Comparison of ENCODE assay signal across 1 cellular context in genomic region chr17:16428098-16428882, GRCh38.
TF ChIP-seq lines count a peak whose summit lies in the region.

No MANE protein-coding gene starts in this region.

TF ChIP-seq in H1, 55 proteins besides CTCF, POLR2A, EP300 and RAD21 (continued from another document):
- TF ChIP-seq E2F6 (IDR thresholded peaks at IDR 0.05): peak; percentile 64; the same call in 1 of the 2 replicates
- no peak for TF ChIP-seq KDM1A (IDR thresholded peaks at IDR 0.05; ENCODE audit: borderline replicate concordance, low read length)
- TF ChIP-seq, protein P1, sequence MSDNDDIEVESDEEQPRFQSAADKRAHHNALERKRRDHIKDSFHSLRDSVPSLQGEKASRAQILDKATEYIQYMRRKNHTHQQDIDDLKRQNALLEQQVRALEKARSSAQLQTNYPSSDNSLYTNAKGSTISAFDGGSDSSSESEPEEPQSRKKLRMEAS (IDR thresholded peaks at IDR 0.05): peak; percentile 88
- no peak for TF ChIP-seq KDM4A (IDR thresholded peaks at IDR 0.05; ENCODE audit: low read depth, low read length, severe bottlenecking)
- TF ChIP-seq SIN3A (conservative IDR thresholded peaks at IDR 0.05 in 1 of 2, IDR thresholded peaks at IDR 0.05 in 1 of 2; ENCODE audit: low read depth in 1 of 2, low read length in 2 of 2): no peak
- no peak for TF ChIP-seq SP1 (IDR thresholded peaks at IDR 0.05; ENCODE audit: low read depth, low read length)
- no peak for TF ChIP-seq HDAC6 (IDR thresholded peaks at IDR 0.05; ENCODE audit: low read depth, low read length)
- TF ChIP-seq MAFK (IDR thresholded peaks at IDR 0.05; ENCODE audit: low read depth, low read length): peak; percentile 56; the same call in 1 of the 2 replicates
- TF ChIP-seq SP2 (IDR thresholded peaks at IDR 0.05; ENCODE audit: low read length): no peak
- TF ChIP-seq HDAC2 (IDR thresholded peaks at IDR 0.05; ENCODE audit: borderline replicate concordance in 1 of 2, low read depth in 2 of 2, low read length in 2 of 2): 0 out of 4 replicates have a peak, but pooled peaks of 1 of the 2 experiments have one; percentile 2
- no peak for TF ChIP-seq TEAD4 (IDR thresholded peaks at IDR 0.05; ENCODE audit: low read depth, low read length)
- no peak for TF ChIP-seq TBP (IDR thresholded peaks at IDR 0.05; ENCODE audit: low read depth, low read length)
- TF ChIP-seq YY1 (IDR thresholded peaks at IDR 0.05; ENCODE audit: low read depth, low read length): no peak
